11 cellular contexts compared by ENCODE assay signal in the genomic region with DNA sequence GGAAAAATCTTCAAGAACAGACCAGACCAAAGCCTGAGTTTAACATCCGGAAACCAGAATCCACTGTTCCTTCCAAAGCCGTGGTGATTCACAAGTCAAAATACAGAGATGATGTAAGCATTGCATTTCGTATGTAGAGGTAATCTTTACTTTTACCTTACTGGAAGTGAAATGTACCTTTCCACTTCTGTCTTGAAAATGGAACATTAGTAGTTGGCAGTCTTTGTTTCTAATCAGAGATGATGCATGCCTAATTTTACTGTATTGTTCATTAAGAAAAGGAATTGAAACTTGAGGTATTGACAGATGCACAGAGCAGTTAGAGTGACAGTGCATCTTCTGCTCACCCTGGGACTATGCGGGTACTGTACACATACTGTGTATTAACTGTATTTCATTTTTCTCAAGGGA. TPM values are rescaled to one million over a fixed set of nuclear protein-coding genes. Genes with fewer than 3 reads are reported as not detected.
DNase-seq lines count a peak whose midpoint lies in the region; ATAC-seq and TF ChIP-seq lines count a peak whose summit lies in the region.
"Had no signal": no experiment of that assay in that cellular context is flagged by ENCODE, and none has a peak within 500 bp of the region (broad histone marks: within the 10 kb centered on the region; RNA-seq: fewer than 3 reads in every experiment).

No MANE protein-coding gene starts in this region.

- no peaks in the 10 kb centered on the region for H3K36me3 ChIP-seq in mucosa of descending colon (ENCODE audit: low read depth)

- DNase-seq in mucosa of descending colon: no peak
- DNase-seq in effector memory CD8-positive, alpha-beta T cell: no peak
- DNase-seq in activated gamma-delta T cell treated with Interleukin-2 at 50 U/mL for 16 hours: no peak
- DNase-seq in NCI-H345 treated with DMSO at 0.1 percent for 48 hours (lab: John Stamatoyannopoulos, UW; ENCODE audit: unreplicated experiment): no peak
- DNase-seq: hippocampal formation, NCI-H187 had no signal

- H3K36me3 Mint-ChIP-seq in effector memory CD8-positive, alpha-beta T cell (ENCODE audit: insufficient read depth): peaks cover 31% of the 10 kb centered on the region

- H3K4me1 ChIP-seq in mucosa of descending colon (ENCODE audit: low read depth): no peaks in the 10 kb centered on the region
- H3K4me1 ChIP-seq: parathyroid adenoma had no signal

- ATAC-seq in GM19023 (IDR thresholded peaks at IDR 0.05; ENCODE audit: unreplicated experiment): peak; percentile 89
- ATAC-seq in GM21737 (IDR thresholded peaks at IDR 0.05; ENCODE audit: unreplicated experiment): peak; percentile 84
- peak; percentile 89 for ATAC-seq in HG03442 (IDR thresholded peaks at IDR 0.05; ENCODE audit: unreplicated experiment)
- peak; percentile 10 for ATAC-seq in mucosa of descending colon
- ATAC-seq in effector memory CD8-positive, alpha-beta T cell (replicated peaks): no peak

- H3K9me3 Mint-ChIP-seq in effector memory CD8-positive, alpha-beta T cell: no peaks in the 10 kb centered on the region

- TF ChIP-seq CTCF in mucosa of descending colon (IDR thresholded peaks at IDR 0.05): no peak

- H3K9me3 ChIP-seq in mucosa of descending colon: no peaks in the 10 kb centered on the region

- H3K27me3 Mint-ChIP-seq in effector memory CD8-positive, alpha-beta T cell: no peaks in the 10 kb centered on the region

- H3K4me3 ChIP-seq in mucosa of descending colon: no peak overlapping the region
- H3K4me3 ChIP-seq: cardiac muscle cell had no signal

- H3K27ac Mint-ChIP-seq in effector memory CD8-positive, alpha-beta T cell: no peak overlapping the region

- intact Hi-C loops in mucosa of descending colon (cut with DNase I, micrococcal nuclease): no loop called here

- H3K4me1 Mint-ChIP-seq in effector memory CD8-positive, alpha-beta T cell (ENCODE audit: low read depth in 2 of 2): no peaks in the 10 kb centered on the region

- H3K4me3 Mint-ChIP-seq in effector memory CD8-positive, alpha-beta T cell: no peak overlapping the region

RNA-seq across cellular contexts. Expression of a gene that starts 34.6 kb away (rescaled TPM):
- 10 to 100 TPM in 1 of 3 donors, 1 to 10 TPM in 2; 2.5 to 14.1 (median 3.8) TPM for total RNA-seq in mucosa of descending colon
